In genomic region chr7:66146701-66147100, GRCh38 we compare ENCODE assay signal across 2 cellular contexts.
A peak's percentile ranks its signal among the peaks of the same experiment; 100 is the strongest.
TF ChIP-seq lines count a peak whose summit lies in the region.

No MANE protein-coding gene starts in this region.

TF ChIP-seq in HEK293, 187 proteins besides CTCF, POLR2A, EP300 and RAD21 (continued from another document):
- TF ChIP-seq ZNF26 (tag by site-specific recombination; IDR thresholded peaks at IDR 0.05), result no peak
TF ChIP-seq in HEK293: peak in this region for 3.

TF ChIP-seq in HepG2, 621 proteins besides CTCF, POLR2A, EP300 and RAD21 (continued from another document):
- no peak for TF ChIP-seq ZNF484 (CRISPR knock-in tag; IDR thresholded peaks at IDR 0.05; ENCODE audit: borderline replicate concordance, low read depth)
- peak; percentile 53; the same call in 1 of the 2 replicates for TF ChIP-seq PPARG (CRISPR knock-in tag; conservative IDR thresholded peaks at IDR 0.05)
- TF ChIP-seq HNF4A (CRISPR knock-in tag; IDR thresholded peaks at IDR 0.05), result peak; percentile 22; the same call in 1 of the 2 replicates
